1 cellular context compared by ENCODE assay signal in genomic region chr11:64090811-64091516, GRCh38.
TF ChIP-seq lines count a peak whose summit lies in the region.

No MANE protein-coding gene starts in this region.

TF ChIP-seq in GM12878, 131 proteins besides CTCF, POLR2A, EP300 and RAD21 (continued from another document):
- no peak for TF ChIP-seq ZBTB33 (IDR thresholded peaks at IDR 0.05)
